ENCODE assay signal across 12 cellular contexts in genomic region chrX:39762266-39762841, GRCh38.
DNase-seq lines count a peak whose midpoint lies in the region; FAIRE-seq and TF ChIP-seq lines count a peak whose summit lies in the region.
"Had no signal": no experiment of that assay in that cellular context is flagged by ENCODE, and none has a peak within 500 bp of the region (broad histone marks: within the 10 kb centered on the region; RNA-seq: fewer than 3 reads in every experiment).

No MANE protein-coding gene starts in this region.

- TF ChIP-seq CTCF in OCI-LY1 (IDR thresholded peaks at IDR 0.05; ENCODE audit: low read length), result no peak
- no peak for TF ChIP-seq CTCF in bronchial epithelial cell (IDR thresholded peaks at IDR 0.05; ENCODE audit: insufficient read depth, low read length, severe bottlenecking)

- peaks cover 95% of the 10 kb centered on the region for H3K4me1 ChIP-seq in OCI-LY1 (ENCODE audit: insufficient read depth, low read length, severe bottlenecking)

- H4K20me1 ChIP-seq in OCI-LY1 (ENCODE audit: insufficient read depth, low read length), result no peaks in the 10 kb centered on the region

- H2AFZ ChIP-seq in OCI-LY1 (ENCODE audit: low read length), result no peak overlapping the region

- DNase-seq in EH (ENCODE audit: low read depth), result peak; percentile 32
- peak; percentile 70 for DNase-seq in bronchial epithelial cell (ENCODE audit: low read depth)
- DNase-seq in lung microvascular endothelial cell (ENCODE audit: low read depth in 2 of 2), result peak; percentile 72 to 78
- no peak for DNase-seq in LoVo (ENCODE audit: low spot score)
- no peak for DNase-seq in OCI-M2 (lab: John Stamatoyannopoulos, UW; ENCODE audit: unreplicated experiment)
- DNase-seq in NAMALWA (ENCODE audit: low spot score), result no peak
- DNase-seq in stimulated activated CD4-positive, alpha-beta T cell treated with anti-CD3 and anti-CD28 coated beads, Interleukin-1b, Interleukin-23, amount 100 ng/mL, for 48 hours, result no peak
- DNase-seq: DMS79; stimulated activated CD4-positive, alpha-beta T cell treated with anti-CD3 and anti-CD28 coated beads, Interleukin-2, amount 100 ng/mL, for 24 hours; upper lobe of left lung had no signal

- H3K36me3 ChIP-seq in OCI-LY1 (ENCODE audit: insufficient read depth, low read length) (no peaks in the 10 kb centered on the region), bronchial epithelial cell (ENCODE audit: control insufficient read depth, insufficient read depth, low read length) (no peaks in the 10 kb centered on the region)
- H3K36me3 ChIP-seq: upper lobe of left lung had no signal

- no peaks in the 10 kb centered on the region for H3K9me2 ChIP-seq in OCI-LY1 (ENCODE audit: low read depth, low read length)

- H3K27me3 ChIP-seq in OCI-LY1 (ENCODE audit: insufficient read depth, low read length) (no peaks in the 10 kb centered on the region), bronchial epithelial cell (ENCODE audit: control insufficient read depth, insufficient read depth, low read length) (no peaks in the 10 kb centered on the region)
- H3K27me3 ChIP-seq: upper lobe of left lung had no signal

- peak overlapping the region; percentile 100 for H3K27ac ChIP-seq in OCI-LY1 (ENCODE audit: low read depth, low read length, poor library complexity, severe bottlenecking)
- H3K27ac ChIP-seq: upper lobe of left lung had no signal

- no peaks in the 10 kb centered on the region for H3K9me3 ChIP-seq in OCI-LY1 (ENCODE audit: low read length)
- H3K9me3 ChIP-seq: upper lobe of left lung had no signal

- H3F3A ChIP-seq in OCI-LY1 (ENCODE audit: insufficient read depth, low read length), result 0 out of 2 replicates have a peak, but pooled peaks cover 4% of the 10 kb centered on the region

- H3K4me2 ChIP-seq in OCI-LY1 (ENCODE audit: low read length), result no peak overlapping the region

- no peak overlapping the region for H3K4me3 ChIP-seq in OCI-LY1 (ENCODE audit: low read depth, low read length, poor library complexity, severe bottlenecking)
- H3K4me3 ChIP-seq in bronchial epithelial cell (ENCODE audit: low read depth, low read length), result no peak overlapping the region
- H3K4me3 ChIP-seq: upper lobe of left lung had no signal

- H3K9ac ChIP-seq in OCI-LY1 (ENCODE audit: low read length), result no peak overlapping the region

- no peaks in the 10 kb centered on the region for H3K79me2 ChIP-seq in OCI-LY1 (ENCODE audit: insufficient read depth, low read length)

- FAIRE-seq in bronchial epithelial cell (lab: Jason Lieb, UNC), result no peak
- FAIRE-seq: keratinocyte had no signal

Comparison
In these comparisons a context has a peak if more than half of its experiments do, and no peak if none do; other contexts are left out.
1. DNase-seq: peak in EH (single experiment), bronchial epithelial cell (single experiment) and lung microvascular endothelial cell (2 of 2); none in LoVo (single experiment), OCI-M2 (single experiment), NAMALWA (single experiment) and stimulated activated CD4-positive, alpha-beta T cell treated with anti-CD3 and anti-CD28 coated beads, Interleukin-1b, Interleukin-23, amount 100 ng/mL, for 48 hours (single experiment).